9 cellular contexts compared by ENCODE assay signal in genomic region chr9:25678846-25679360, GRCh38. TPM values are rescaled to one million over a fixed set of nuclear protein-coding genes. Genes with fewer than 3 reads are reported as not detected.
DNase-seq lines count a peak whose midpoint lies in the region; ATAC-seq, FAIRE-seq and TF ChIP-seq lines count a peak whose summit lies in the region.
"Had no signal": no experiment of that assay in that cellular context is flagged by ENCODE, and none has a peak within 500 bp of the region (broad histone marks: within the 10 kb centered on the region; RNA-seq: fewer than 3 reads in every experiment).

No MANE protein-coding gene starts in this region.

- 29 to 34% methylated on average over 4 of the region's 4 CpGs for WGBS in esophagus, 2 donors
- 38 to 47% methylated on average over 4 of the region's 4 CpGs for WGBS in pancreas, 2 donors

- H3K4me3 ChIP-seq in ACC112 (ENCODE audit: low read depth, low read length) (peak overlapping the region; percentile 99), PC-9 (peak overlapping the region; percentile 75), esophagus (ENCODE audit: low read depth in 1 of 2, low read length in 2 of 2) (peak overlapping the region in 1 of 2 donors; percentile 98), pancreas (peak overlapping the region; percentile 62 to 92 (median 80))

- H3K9me2 ChIP-seq in PC-9 (ENCODE audit: insufficient read depth) = no peaks in the 10 kb centered on the region

- POLR2A ChIA-PET in PC-9 (lab: Charles Lee; ENCODE audit: unreplicated experiment) = no interaction called here

- peak overlapping the region; percentile 98 for H2AFZ ChIP-seq in ACC112 (ENCODE audit: low read length, unreplicated experiment)
- H2AFZ ChIP-seq in PC-9 = peak overlapping the region; percentile 82

- H3K79me2 ChIP-seq in ACC112 (ENCODE audit: control insufficient read depth, insufficient read depth, low read length, unreplicated experiment) = no peaks in the 10 kb centered on the region
- no peaks in the 10 kb centered on the region for H3K79me2 ChIP-seq in PC-9 (ENCODE audit: low read depth)

- H4K20me1 ChIP-seq in PC-9 (ENCODE audit: insufficient read depth) = no peaks in the 10 kb centered on the region

- ATAC-seq in pancreas = peak in 1 of 4 donors; percentile 3

- H3K4me1 ChIP-seq in ACC112 (ENCODE audit: control insufficient read depth, insufficient read depth, low read length, unreplicated experiment) (peaks cover 22% of the 10 kb centered on the region), PC-9 (replicated peaks; ENCODE audit: insufficient read depth) (peaks cover 14% of the 10 kb centered on the region), esophagus (ENCODE audit: control insufficient read depth in 2 of 2, insufficient read depth in 2 of 2, low read length in 1 of 2) (no peaks in the 10 kb centered on the region), pancreas (peaks cover 0 to 10% (median 7%) of the 10 kb centered on the region in 3 donors)

- intact Hi-C loops in PC-9 (cut with micrococcal nuclease; ENCODE audit: unreplicated experiment) = no loop called here
- intact Hi-C loops in pancreas (cut with DNase I) = no loop called here

- 0 out of 2 replicates have a peak, but pooled peaks cover 4% of the 10 kb centered on the region for H3F3A ChIP-seq in PC-9 (ENCODE audit: insufficient read depth, low read depth)

- H3K36me3 ChIP-seq in ACC112 (ENCODE audit: insufficient read depth, low read length) = no peaks in the 10 kb centered on the region
- no peaks in the 10 kb centered on the region for H3K36me3 ChIP-seq in PC-9 (ENCODE audit: low read depth)
- no peaks in the 10 kb centered on the region for H3K36me3 ChIP-seq in esophagus (ENCODE audit: control insufficient read depth in 2 of 2, insufficient read depth in 2 of 2, low read length in 1 of 2)
- H3K36me3 ChIP-seq in pancreas = no peaks in the 10 kb centered on the region

- no peak for TF ChIP-seq CTCF in PC-9 (conservative IDR thresholded peaks at IDR 0.05)
- no peak for TF ChIP-seq CTCF in pancreas (IDR thresholded peaks at IDR 0.05)

- H3K27me3 ChIP-seq in ACC112 (ENCODE audit: insufficient read depth, low read length) (no peaks in the 10 kb centered on the region), PC-9 (ENCODE audit: insufficient read depth, low read depth) (no peaks in the 10 kb centered on the region), esophagus (ENCODE audit: control insufficient read depth in 1 of 2, insufficient read depth in 2 of 2, low read length in 2 of 2) (no peaks in the 10 kb centered on the region), pancreas (no peaks in the 10 kb centered on the region)

- peak overlapping the region; percentile 97 for H3K27ac ChIP-seq in ACC112 (ENCODE audit: low read depth, low read length)
- H3K27ac ChIP-seq in PC-9 = peak overlapping the region; percentile 72
- H3K27ac ChIP-seq in esophagus (ENCODE audit: low read depth in 2 of 2, low read length in 1 of 2) = peak overlapping the region; percentile 98 to 99
- H3K27ac ChIP-seq in pancreas = peak overlapping the region; percentile 95 to 98 (median 96)

- no peak for FAIRE-seq in pancreas (lab: Jason Lieb, UNC)

- H3K9me3 ChIP-seq in PC-9 (ENCODE audit: insufficient read depth, low read depth) (no peaks in the 10 kb centered on the region), esophagus (ENCODE audit: control insufficient read depth in 2 of 2, insufficient read depth in 1 of 2, low read depth in 1 of 2, low read length in 1 of 2) (no peaks in the 10 kb centered on the region), pancreas (no peaks in the 10 kb centered on the region)

- no TSS peak for BruUV-seq in PC-9 (replicated peaks; lab: Mats Ljungman, UMichigan)

- H3K4me2 ChIP-seq in PC-9 = peak overlapping the region; percentile 81

- DNase-seq in PC-9 (no peak), pancreas (no peak), anterior cingulate cortex (lab: John Stamatoyannopoulos, UW) (no peak), ureter (ENCODE audit: low spot score) (no peak), DMS79 (lab: John Stamatoyannopoulos, UW) (no peak), iPS-NIHi11 (ENCODE audit: low spot score) (no peak)
- DNase-seq: CD4-positive, alpha-beta memory T cell had no signal

- CTCF ChIA-PET in PC-9 (lab: Charles Lee) = interaction anchor here (0.6 kb wide), 1 partner anchor 661 kb away, joined by 11 read pairs; no protein-coding TSS in a partner anchor

RNA-seq across cellular contexts. Expression of gene TUSC1, which starts 0.7 kb away (rescaled TPM):
- total RNA-seq in PC-9 (2021) (0.39 and 0.88 TPM in 2 replicates), pancreas (1 to 10 TPM; 4.6 to 6.6 (median 5.2) TPM), ureter (13.3 TPM)
- polyA plus RNA-seq in esophagus (1 to 10 TPM; 2.6 to 9.5 TPM), pancreas (1 to 10 TPM; 2.9 to 8.5 TPM)
- total RNA-seq: CD4-positive, alpha-beta memory T cell had no signal
